Comparison of ENCODE assay signal across 8 cellular contexts in the genomic region with DNA sequence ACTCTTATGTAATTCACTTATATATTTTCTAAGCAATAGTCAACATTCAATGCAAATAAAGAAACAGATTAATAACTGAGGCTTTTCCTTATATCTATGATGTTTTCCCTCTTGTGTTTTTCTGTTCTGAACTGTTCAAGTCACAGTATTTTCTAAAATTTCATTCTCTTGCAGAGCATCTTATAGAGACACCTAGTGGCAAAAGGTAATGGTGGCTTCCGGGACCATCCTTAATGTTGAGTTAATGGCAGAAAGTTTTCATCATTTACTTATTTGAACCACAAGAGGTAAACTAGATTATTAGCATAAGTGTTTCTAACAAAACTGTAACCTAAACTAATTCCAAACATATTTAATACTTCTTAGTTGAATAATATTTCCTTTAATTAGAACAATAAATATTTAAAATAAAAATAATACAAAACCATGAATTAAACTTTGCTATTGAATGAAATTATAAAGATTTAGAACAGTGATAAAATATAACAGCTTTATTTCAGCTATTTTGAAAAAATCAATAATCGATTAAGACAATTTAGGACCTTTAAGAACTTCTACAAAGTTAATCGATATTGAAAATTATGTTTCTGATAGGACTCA. TPM values are rescaled to one million over a fixed set of nuclear protein-coding genes. Genes with fewer than 3 reads are reported as not detected.
A peak's percentile ranks its signal among the peaks of the same experiment; 100 is the strongest.
DNase-seq lines count a peak whose midpoint lies in the region; ATAC-seq and TF ChIP-seq lines count a peak whose summit lies in the region.

No MANE protein-coding gene starts in this region.

- H3K36me3 Mint-ChIP-seq in WTC11, result no peaks in the 10 kb centered on the region

- H3K9me3 Mint-ChIP-seq in WTC11, result no peaks in the 10 kb centered on the region

- TF ChIP-seq CTCF in WTC11 (IDR thresholded peaks at IDR 0.05), result 0 out of 2 replicates have a peak, but pooled peaks have one; percentile 24

- H3K4me3 Mint-ChIP-seq in WTC11, result no peak overlapping the region

- H3K27me3 Mint-ChIP-seq in WTC11 (ENCODE audit: low read depth), result peaks cover 17% of the 10 kb centered on the region

- H3K27ac Mint-ChIP-seq in WTC11, result no peak overlapping the region

- peak; percentile 49 for ATAC-seq in GM21529 (IDR thresholded peaks at IDR 0.05; ENCODE audit: unreplicated experiment)
- no peak for ATAC-seq in WTC11

- POLR2A ChIA-PET in WTC11 (lab: Charles Lee), result no interaction called here

- CTCF ChIA-PET in WTC11 (lab: Charles Lee), result no interaction called here

- DNase-seq in CMK (ENCODE audit: low read depth) (peak; percentile 43), NCI-H128 (lab: John Stamatoyannopoulos, UW; ENCODE audit: unreplicated experiment) (peak; percentile 8), WTC11 (ENCODE audit: low spot score) (no peak), myocyte (ENCODE audit: low read depth) (peak; percentile 22), NCI-H187 (lab: John Stamatoyannopoulos, UW) (no peak), hepatic stellate cell (ENCODE audit: low spot score) (no peak), 8988T (no peak)

- H3K4me1 Mint-ChIP-seq in WTC11, result peaks cover 22% of the 10 kb centered on the region

TF ChIP-seq in WTC11, 78 proteins besides CTCF, POLR2A, EP300 and RAD21:
- TF ChIP-seq EMX1 (CRISPR knock-in tag; IDR thresholded peaks at IDR 0.05) (no peak), ZNF423 (CRISPR knock-in tag; IDR thresholded peaks at IDR 0.05) (no peak), NFATC4 (CRISPR knock-in tag; IDR thresholded peaks at IDR 0.05) (no peak), ATF1 (CRISPR knock-in tag; IDR thresholded peaks at IDR 0.05) (no peak), MXD4 (CRISPR knock-in tag; IDR thresholded peaks at IDR 0.05; ENCODE audit: borderline replicate concordance) (no peak), ZNF396 (CRISPR knock-in tag; IDR thresholded peaks at IDR 0.05; ENCODE audit: borderline replicate concordance) (no peak), ATF6 (CRISPR knock-in tag; IDR thresholded peaks at IDR 0.05) (no peak), ZNF281 (CRISPR knock-in tag; IDR thresholded peaks at IDR 0.05) (no peak), ZNF219 (CRISPR knock-in tag; IDR thresholded peaks at IDR 0.05; ENCODE audit: borderline replicate concordance) (no peak), SMAD4 (CRISPR knock-in tag; IDR thresholded peaks at IDR 0.05) (no peak), CDX4 (CRISPR knock-in tag; IDR thresholded peaks at IDR 0.05; ENCODE audit: borderline replicate concordance) (no peak), GABPB1 (CRISPR knock-in tag; IDR thresholded peaks at IDR 0.05) (no peak), ZNF317 (CRISPR knock-in tag; IDR thresholded peaks at IDR 0.05; ENCODE audit: borderline replicate concordance, low read depth) (no peak), ZNF512 (CRISPR knock-in tag; IDR thresholded peaks at IDR 0.05; ENCODE audit: borderline replicate concordance) (no peak), FOXJ3 (CRISPR knock-in tag; IDR thresholded peaks at IDR 0.05; ENCODE audit: borderline replicate concordance) (no peak), GTF2I (CRISPR knock-in tag; conservative IDR thresholded peaks at IDR 0.05) (no peak)
- TF ChIP-seq, protein P1, sequence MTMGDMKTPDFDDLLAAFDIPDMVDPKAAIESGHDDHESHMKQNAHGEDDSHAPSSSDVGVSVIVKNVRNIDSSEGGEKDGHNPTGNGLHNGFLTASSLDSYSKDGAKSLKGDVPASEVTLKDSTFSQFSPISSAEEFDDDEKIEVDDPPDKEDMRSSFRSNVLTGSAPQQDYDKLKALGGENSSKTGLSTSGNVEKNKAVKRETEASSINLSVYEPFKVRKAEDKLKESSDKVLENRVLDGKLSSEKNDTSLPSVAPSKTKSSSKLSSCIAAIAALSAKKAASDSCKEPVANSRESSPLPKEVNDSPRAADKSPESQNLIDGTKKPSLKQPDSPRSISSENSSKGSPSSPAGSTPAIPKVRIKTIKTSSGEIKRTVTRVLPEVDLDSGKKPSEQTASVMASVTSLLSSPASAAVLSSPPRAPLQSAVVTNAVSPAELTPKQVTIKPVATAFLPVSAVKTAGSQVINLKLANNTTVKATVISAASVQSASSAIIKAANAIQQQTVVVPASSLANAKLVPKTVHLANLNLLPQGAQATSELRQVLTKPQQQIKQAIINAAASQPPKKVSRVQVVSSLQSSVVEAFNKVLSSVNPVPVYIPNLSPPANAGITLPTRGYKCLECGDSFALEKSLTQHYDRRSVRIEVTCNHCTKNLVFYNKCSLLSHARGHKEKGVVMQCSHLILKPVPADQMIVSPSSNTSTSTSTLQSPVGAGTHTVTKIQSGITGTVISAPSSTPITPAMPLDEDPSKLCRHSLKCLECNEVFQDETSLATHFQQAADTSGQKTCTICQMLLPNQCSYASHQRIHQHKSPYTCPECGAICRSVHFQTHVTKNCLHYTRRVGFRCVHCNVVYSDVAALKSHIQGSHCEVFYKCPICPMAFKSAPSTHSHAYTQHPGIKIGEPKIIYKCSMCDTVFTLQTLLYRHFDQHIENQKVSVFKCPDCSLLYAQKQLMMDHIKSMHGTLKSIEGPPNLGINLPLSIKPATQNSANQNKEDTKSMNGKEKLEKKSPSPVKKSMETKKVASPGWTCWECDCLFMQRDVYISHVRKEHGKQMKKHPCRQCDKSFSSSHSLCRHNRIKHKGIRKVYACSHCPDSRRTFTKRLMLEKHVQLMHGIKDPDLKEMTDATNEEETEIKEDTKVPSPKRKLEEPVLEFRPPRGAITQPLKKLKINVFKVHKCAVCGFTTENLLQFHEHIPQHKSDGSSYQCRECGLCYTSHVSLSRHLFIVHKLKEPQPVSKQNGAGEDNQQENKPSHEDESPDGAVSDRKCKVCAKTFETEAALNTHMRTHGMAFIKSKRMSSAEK (CRISPR knock-in tag; IDR thresholded peaks at IDR 0.05; ENCODE audit: borderline replicate concordance), result no peak
- TF ChIP-seq, protein P2, sequence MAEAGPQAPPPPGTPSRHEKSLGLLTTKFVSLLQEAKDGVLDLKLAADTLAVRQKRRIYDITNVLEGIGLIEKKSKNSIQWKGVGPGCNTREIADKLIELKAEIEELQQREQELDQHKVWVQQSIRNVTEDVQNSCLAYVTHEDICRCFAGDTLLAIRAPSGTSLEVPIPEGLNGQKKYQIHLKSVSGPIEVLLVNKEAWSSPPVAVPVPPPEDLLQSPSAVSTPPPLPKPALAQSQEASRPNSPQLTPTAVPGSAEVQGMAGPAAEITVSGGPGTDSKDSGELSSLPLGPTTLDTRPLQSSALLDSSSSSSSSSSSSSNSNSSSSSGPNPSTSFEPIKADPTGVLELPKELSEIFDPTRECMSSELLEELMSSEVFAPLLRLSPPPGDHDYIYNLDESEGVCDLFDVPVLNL (CRISPR knock-in tag; IDR thresholded peaks at IDR 0.05; ENCODE audit: borderline replicate concordance, low read depth), result no peak

RNA-seq across cellular contexts. Expression of gene SLITRK5, which starts 1.7 kb away (rescaled TPM):
- total RNA-seq in WTC11 (2021) (3.4 to 4.0 TPM (median 3.7 TPM) in 3 replicates), myocyte (under 0.01 and 0.05 TPM in 2 replicates)
- not detected for polyA plus RNA-seq in myocyte (2012)

Comparison
In these comparisons a context has a peak if more than half of its experiments do, and no peak if none do; other contexts are left out.
1. DNase-seq: peak in CMK (single experiment), NCI-H128 (single experiment) and myocyte (single experiment); none in WTC11 (single experiment), NCI-H187 (0 of 2), hepatic stellate cell (single experiment) and 8988T (single experiment).